9 cellular contexts compared by ENCODE assay signal in genomic region chr2:108536133-108536780, GRCh38. TPM values are rescaled to one million over a fixed set of nuclear protein-coding genes. Genes with fewer than 3 reads are reported as not detected.
DNase-seq lines count a peak whose midpoint lies in the region; ATAC-seq and TF ChIP-seq lines count a peak whose summit lies in the region.
"Had no signal": no experiment of that assay in that cellular context is flagged by ENCODE, and none has a peak within 500 bp of the region (broad histone marks: within the 10 kb centered on the region; RNA-seq: fewer than 3 reads in every experiment).

No MANE protein-coding gene starts in this region.

- no peaks in the 10 kb centered on the region for H3K9me3 Mint-ChIP-seq in brain

- no peak for ATAC-seq in GM21515 (IDR thresholded peaks at IDR 0.05; ENCODE audit: unreplicated experiment)
- no peak for ATAC-seq in GM18517 (IDR thresholded peaks at IDR 0.05; ENCODE audit: unreplicated experiment)

- peak overlapping the region in 1 of 5 experiments; percentile 92 for H3K27ac Mint-ChIP-seq in brain

- peaks cover 52% of the 10 kb centered on the region for H3K4me1 Mint-ChIP-seq in brain

- H3K9ac ChIP-seq in BLaER1 treated with 17β-estradiol and CSF1 and Interleukin-3, amounts not matched to agents 10 nM and 100 nM, result peak overlapping the region in 2 of 11 experiments; percentile 35 to 99; a peak in 2 of 22 replicates
- H3K9ac ChIP-seq in HUES6 (ENCODE audit: low read length), result no peak overlapping the region

- peaks cover 0 to 4% (median 0%) of the 10 kb centered on the region in 11 experiments; a peak in 3 of 22 replicates for H3K9me3 ChIP-seq in BLaER1 treated with 17β-estradiol and CSF1 and Interleukin-3, amounts not matched to agents 10 nM and 100 nM (replicated peaks in 1 of 11)
- H3K9me3 ChIP-seq in HUES6 (ENCODE audit: control insufficient read depth, insufficient read depth, low read depth, low read length), result no peaks in the 10 kb centered on the region
- H3K9me3 ChIP-seq in muscle layer of duodenum (ENCODE audit: control insufficient read depth in 1 of 2, low read length in 2 of 2), result no peaks in the 10 kb centered on the region

- H3K36me3 Mint-ChIP-seq in brain, result peaks cover 11% of the 10 kb centered on the region

- H3K36me3 ChIP-seq in BLaER1 treated with 17β-estradiol and CSF1 and Interleukin-3, amounts not matched to agents 10 nM and 100 nM, result peaks cover 2 to 21% (median 11%) of the 10 kb centered on the region in 11 experiments; a peak in 16 of 22 replicates
- H3K36me3 ChIP-seq in HUES6 (ENCODE audit: control insufficient read depth, insufficient read depth, low read length) (0 out of 2 replicates have a peak, but pooled peaks cover 2% of the 10 kb centered on the region), muscle layer of duodenum (ENCODE audit: control insufficient read depth in 1 of 2, insufficient read depth in 2 of 2, low read length in 2 of 2) (no peaks in the 10 kb centered on the region)

- H3K4me2 ChIP-seq in BLaER1 treated with 17β-estradiol and CSF1 and Interleukin-3, amounts not matched to agents 10 nM and 100 nM, result peak overlapping the region; percentile 78 to 96 (median 90)

- no peaks in the 10 kb centered on the region for H3K27me3 Mint-ChIP-seq in brain

- no peak for TF ChIP-seq CTCF in brain (conservative IDR thresholded peaks at IDR 0.05)

- peaks cover 3 to 62% (median 51%) of the 10 kb centered on the region in 11 experiments; a peak in 20 of 22 replicates for H4K20me1 ChIP-seq in BLaER1 treated with 17β-estradiol and CSF1 and Interleukin-3, amounts not matched to agents 10 nM and 100 nM

- H3K4me3 Mint-ChIP-seq in brain, result peak overlapping the region; percentile 90 to 96 (median 95)

- H3K27me3 ChIP-seq in BLaER1 treated with 17β-estradiol and CSF1 and Interleukin-3, amounts not matched to agents 10 nM and 100 nM, result no peaks in the 10 kb centered on the region
- H3K27me3 ChIP-seq in HUES6 (ENCODE audit: control insufficient read depth, insufficient read depth, low read length), result peaks cover 4% of the 10 kb centered on the region; the same call in 1 of the 2 replicates
- no peaks in the 10 kb centered on the region for H3K27me3 ChIP-seq in muscle layer of duodenum (ENCODE audit: low read depth, low read length)

- peaks cover 25 to 49% (median 43%) of the 10 kb centered on the region in 10 experiments for H3K4me1 ChIP-seq in BLaER1 treated with 17β-estradiol and CSF1 and Interleukin-3, amounts not matched to agents 10 nM and 100 nM
- H3K4me1 ChIP-seq in HUES6 (ENCODE audit: control insufficient read depth, insufficient read depth, low read length) (peaks cover 22% of the 10 kb centered on the region), muscle layer of duodenum (ENCODE audit: control insufficient read depth in 1 of 2, insufficient read depth in 2 of 2, low read length in 2 of 2) (peaks cover 12 to 26% of the 10 kb centered on the region in 2 donors)

- no peak for DNase-seq in iPS-NIHi11 (ENCODE audit: low spot score)
- no peak for DNase-seq in epidermal melanocyte (ENCODE audit: insufficient read length, low spot score)
- DNase-seq: NCI-H2029 had no signal

- no peak overlapping the region for H3K27ac ChIP-seq in BLaER1 treated with 17β-estradiol and CSF1 and Interleukin-3, amounts not matched to agents 10 nM and 100 nM
- H3K27ac ChIP-seq in HUES6 (ENCODE audit: low read depth, low read length) (no peak overlapping the region), muscle layer of duodenum (ENCODE audit: low read length) (no peak overlapping the region)

- peak overlapping the region in 8 of 10 experiments; percentile 84 to 99 (median 96); a peak in 5 of 20 replicates for H3K4me3 ChIP-seq in BLaER1 treated with 17β-estradiol and CSF1 and Interleukin-3, amounts not matched to agents 10 nM and 100 nM
- H3K4me3 ChIP-seq in HUES6 (ENCODE audit: low read depth, low read length) (peak overlapping the region; percentile 30; the same call in 1 of the 2 replicates), muscle layer of duodenum (ENCODE audit: low read depth in 1 of 2, low read length in 2 of 2) (peak overlapping the region; percentile 44 to 87)

RNA-seq across cellular contexts. Expression of gene LIMS1, which starts 2.0 kb away (rescaled TPM):
- 7.5 TPM for polyA plus RNA-seq in brain (ENCODE audit: insufficient read depth, low read depth, low replicate concordance)

Comparison
In these comparisons a context has a peak if more than half of its experiments do, and no peak if none do; other contexts are left out.
1. H3K4me3 ChIP-seq: peak in every context shown above with its lines; median percentile 96 in BLaER1 treated with 17β-estradiol and CSF1 and Interleukin-3, amounts not matched to agents 10 nM and 100 nM; 66 in muscle layer of duodenum; 30 in HUES6.